Comparison of ENCODE assay signal across 8 cellular contexts in genomic region chr13:68628994-68629393, GRCh38.
"Had no signal": no experiment of that assay in that cellular context is flagged by ENCODE, and none has a peak within 500 bp of the region (broad histone marks: within the 10 kb centered on the region; RNA-seq: fewer than 3 reads in every experiment).

No MANE protein-coding gene starts in this region.

- H2AFZ ChIP-seq: GM23248 had no signal

- H3K4me2 ChIP-seq: KMS-11 had no signal

- DNase-seq: GM23248, GOT3, H9, HCEC 1CT, KBM-7 had no signal

- H3K4me3 Mint-ChIP-seq: H9 had no signal

- H3K9me3 Mint-ChIP-seq: H9 had no signal

- H3K27ac ChIP-seq: GM23248, KMS-11 had no signal

- H3K4me3 ChIP-seq: GM23248 had no signal

- H3K9ac ChIP-seq: GM23248, KMS-11 had no signal

- H3K4me1 Mint-ChIP-seq: H9 had no signal

- FAIRE-seq: H54, HTR-8/SVneo had no signal
